In the genomic region with DNA sequence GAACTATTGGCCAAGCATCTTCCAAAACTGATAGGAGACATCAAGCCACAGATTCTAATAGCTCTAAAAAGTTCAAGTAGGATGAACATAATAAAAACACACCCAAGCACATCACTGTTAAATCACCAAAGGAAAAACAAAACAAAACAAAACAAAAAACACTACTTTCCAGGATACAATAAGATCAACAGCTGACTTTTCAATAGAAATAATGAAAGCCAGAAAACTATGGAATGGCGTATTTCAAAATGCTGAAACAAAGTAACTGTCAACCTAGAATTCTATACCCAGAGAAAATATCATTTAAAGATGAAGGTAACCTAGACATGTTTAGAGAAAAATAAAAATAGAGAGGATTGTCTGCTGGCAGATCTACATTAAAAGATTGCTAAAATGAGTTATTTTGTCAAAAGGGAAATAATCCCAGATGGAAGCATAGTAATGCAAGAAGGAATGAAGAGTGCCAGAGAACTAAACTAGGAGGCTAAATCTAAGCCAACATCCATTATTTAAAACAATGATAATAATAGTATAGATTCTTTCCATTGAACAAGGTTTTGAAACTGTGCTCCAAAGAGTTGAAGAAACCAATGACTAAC, we compare ENCODE assay signal across 1 cellular context.
A peak's percentile ranks its signal among the peaks of the same experiment; 100 is the strongest.
TF ChIP-seq lines count a peak whose summit lies in the region.

No MANE protein-coding gene starts in this region.

TF ChIP-seq in K562, 482 proteins besides CTCF, POLR2A, EP300 and RAD21 (continues in another document):
- TF ChIP-seq CEBPB (tag; IDR thresholded peaks at IDR 0.05) (no peak), ZNF507 (tag; conservative IDR thresholded peaks at IDR 0.05) (no peak), E2F4 (CRISPR knock-in tag; IDR thresholded peaks at IDR 0.05; ENCODE audit: low read depth) (no peak), ATF4 (CRISPR knock-in tag; IDR thresholded peaks at IDR 0.05) (no peak), ZNF668 (CRISPR knock-in tag; IDR thresholded peaks at IDR 0.05) (no peak), CBX1 (IDR thresholded peaks at IDR 0.05; ENCODE audit: low read depth) (peak; percentile 36; the same call in 1 of the 2 replicates), JUND (IDR thresholded peaks at IDR 0.05; ENCODE audit: borderline replicate concordance, low read depth, low read length) (no peak), JUND (tag; IDR thresholded peaks at IDR 0.05; ENCODE audit: borderline replicate concordance, low read depth, low read length) (no peak), MTA2 (IDR thresholded peaks at IDR 0.05; ENCODE audit: low read depth) (no peak), ETS1 (conservative IDR thresholded peaks at IDR 0.05; ENCODE audit: control insufficient read depth, low read depth, low read length) (no peak), ILK (tag; IDR thresholded peaks at IDR 0.05; ENCODE audit: borderline replicate concordance, low read depth) (no peak), CBX5 (IDR thresholded peaks at IDR 0.05; ENCODE audit: borderline replicate concordance, low read depth) (peak; percentile 78; the same call in 1 of the 2 replicates), MIER1 (IDR thresholded peaks at IDR 0.05; ENCODE audit: low read depth) (peak; percentile 69; the same call in 1 of the 2 replicates), NR0B1 (IDR thresholded peaks at IDR 0.05; ENCODE audit: partially characterized antibody) (no peak), CBX3 (IDR thresholded peaks at IDR 0.05; ENCODE audit: borderline replicate concordance in 1 of 2, low read length in 2 of 2) (peak in 1 of 2 experiments; percentile 99; a peak in 2 of 3 replicates), CCNT2 (IDR thresholded peaks at IDR 0.05; ENCODE audit: borderline replicate concordance, extremely low read depth, insufficient read length, low read depth, low read length) (no peak), MAFK (IDR thresholded peaks at IDR 0.05; ENCODE audit: low read length) (no peak), SNIP1 (IDR thresholded peaks at IDR 0.05; ENCODE audit: low read depth) (0 out of 2 replicates have a peak, but pooled peaks have one; percentile 10), ZFP1 (CRISPR knock-in tag; IDR thresholded peaks at IDR 0.05) (peak; percentile 83), RFX7 (CRISPR knock-in tag; IDR thresholded peaks at IDR 0.05) (no peak), TRIM28 (IDR thresholded peaks at IDR 0.05) (peak; percentile 100), NCOA6 (IDR thresholded peaks at IDR 0.05) (no peak), HCFC1 (IDR thresholded peaks at IDR 0.05; ENCODE audit: low read depth, low read length) (no peak), HDAC3 (IDR thresholded peaks at IDR 0.05; ENCODE audit: borderline replicate concordance, partially characterized antibody) (no peak), SPI1 (IDR thresholded peaks at IDR 0.05; ENCODE audit: borderline replicate concordance, low read depth, low read length) (no peak), HNRNPLL (IDR thresholded peaks at IDR 0.05; ENCODE audit: low read depth, low read length, poor library complexity, severe bottlenecking) (no peak), TFAM (CRISPR knock-in tag; conservative IDR thresholded peaks at IDR 0.05) (no peak), BHLHE40 (IDR thresholded peaks at IDR 0.05; ENCODE audit: low read length) (no peak), JUNB (CRISPR knock-in tag; conservative IDR thresholded peaks at IDR 0.05) (no peak), FOXK1 (CRISPR knock-in tag; IDR thresholded peaks at IDR 0.05; ENCODE audit: borderline replicate concordance) (no peak), PTRF (tag; IDR thresholded peaks at IDR 0.05) (no peak), ESRRB (CRISPR knock-in tag; IDR thresholded peaks at IDR 0.05; ENCODE audit: borderline replicate concordance) (no peak), DDX20 (tag; IDR thresholded peaks at IDR 0.05; ENCODE audit: low read depth) (no peak), RBM14 (IDR thresholded peaks at IDR 0.05; ENCODE audit: borderline replicate concordance, insufficient read depth, low read depth, low read length) (no peak), CHCHD3 (CRISPR knock-in tag; IDR thresholded peaks at IDR 0.05) (no peak), LEF1 (IDR thresholded peaks at IDR 0.05) (0 out of 2 replicates have a peak, but pooled peaks have one; percentile 21), ZMIZ1 (IDR thresholded peaks at IDR 0.05; ENCODE audit: low read depth in 2 of 2, low read length in 2 of 2) (no peak), FIP1L1 (IDR thresholded peaks at IDR 0.05; ENCODE audit: low read depth, low read length, poor library complexity, severe bottlenecking) (no peak)
- TF ChIP-seq, protein P1, sequence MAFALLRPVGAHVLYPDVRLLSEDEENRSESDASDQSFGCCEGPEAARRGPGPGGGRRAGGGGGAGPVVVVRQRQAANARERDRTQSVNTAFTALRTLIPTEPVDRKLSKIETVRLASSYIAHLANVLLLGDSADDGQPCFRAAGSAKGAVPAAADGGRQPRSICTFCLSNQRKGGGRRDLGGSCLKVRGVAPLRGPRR (CRISPR knock-in tag; IDR thresholded peaks at IDR 0.05) = no peak
- TF ChIP-seq, protein P2, sequence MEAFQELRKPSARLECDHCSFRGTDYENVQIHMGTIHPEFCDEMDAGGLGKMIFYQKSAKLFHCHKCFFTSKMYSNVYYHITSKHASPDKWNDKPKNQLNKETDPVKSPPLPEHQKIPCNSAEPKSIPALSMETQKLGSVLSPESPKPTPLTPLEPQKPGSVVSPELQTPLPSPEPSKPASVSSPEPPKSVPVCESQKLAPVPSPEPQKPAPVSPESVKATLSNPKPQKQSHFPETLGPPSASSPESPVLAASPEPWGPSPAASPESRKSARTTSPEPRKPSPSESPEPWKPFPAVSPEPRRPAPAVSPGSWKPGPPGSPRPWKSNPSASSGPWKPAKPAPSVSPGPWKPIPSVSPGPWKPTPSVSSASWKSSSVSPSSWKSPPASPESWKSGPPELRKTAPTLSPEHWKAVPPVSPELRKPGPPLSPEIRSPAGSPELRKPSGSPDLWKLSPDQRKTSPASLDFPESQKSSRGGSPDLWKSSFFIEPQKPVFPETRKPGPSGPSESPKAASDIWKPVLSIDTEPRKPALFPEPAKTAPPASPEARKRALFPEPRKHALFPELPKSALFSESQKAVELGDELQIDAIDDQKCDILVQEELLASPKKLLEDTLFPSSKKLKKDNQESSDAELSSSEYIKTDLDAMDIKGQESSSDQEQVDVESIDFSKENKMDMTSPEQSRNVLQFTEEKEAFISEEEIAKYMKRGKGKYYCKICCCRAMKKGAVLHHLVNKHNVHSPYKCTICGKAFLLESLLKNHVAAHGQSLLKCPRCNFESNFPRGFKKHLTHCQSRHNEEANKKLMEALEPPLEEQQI (IDR thresholded peaks at IDR 0.05) = peak; percentile 79
- TF ChIP-seq, protein P3, sequence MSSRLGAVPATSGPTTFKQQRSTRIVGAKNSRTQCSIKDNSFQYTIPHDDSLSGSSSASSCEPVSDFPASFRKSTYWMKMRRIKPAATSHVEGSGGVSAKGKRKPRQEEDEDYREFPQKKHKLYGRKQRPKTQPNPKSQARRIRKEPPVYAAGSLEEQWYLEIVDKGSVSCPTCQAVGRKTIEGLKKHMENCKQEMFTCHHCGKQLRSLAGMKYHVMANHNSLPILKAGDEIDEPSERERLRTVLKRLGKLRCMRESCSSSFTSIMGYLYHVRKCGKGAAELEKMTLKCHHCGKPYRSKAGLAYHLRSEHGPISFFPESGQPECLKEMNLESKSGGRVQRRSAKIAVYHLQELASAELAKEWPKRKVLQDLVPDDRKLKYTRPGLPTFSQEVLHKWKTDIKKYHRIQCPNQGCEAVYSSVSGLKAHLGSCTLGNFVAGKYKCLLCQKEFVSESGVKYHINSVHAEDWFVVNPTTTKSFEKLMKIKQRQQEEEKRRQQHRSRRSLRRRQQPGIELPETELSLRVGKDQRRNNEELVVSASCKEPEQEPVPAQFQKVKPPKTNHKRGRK (tag; IDR thresholded peaks at IDR 0.05) = peak; percentile 26; the same call in 1 of the 2 replicates
- TF ChIP-seq, protein P4, sequence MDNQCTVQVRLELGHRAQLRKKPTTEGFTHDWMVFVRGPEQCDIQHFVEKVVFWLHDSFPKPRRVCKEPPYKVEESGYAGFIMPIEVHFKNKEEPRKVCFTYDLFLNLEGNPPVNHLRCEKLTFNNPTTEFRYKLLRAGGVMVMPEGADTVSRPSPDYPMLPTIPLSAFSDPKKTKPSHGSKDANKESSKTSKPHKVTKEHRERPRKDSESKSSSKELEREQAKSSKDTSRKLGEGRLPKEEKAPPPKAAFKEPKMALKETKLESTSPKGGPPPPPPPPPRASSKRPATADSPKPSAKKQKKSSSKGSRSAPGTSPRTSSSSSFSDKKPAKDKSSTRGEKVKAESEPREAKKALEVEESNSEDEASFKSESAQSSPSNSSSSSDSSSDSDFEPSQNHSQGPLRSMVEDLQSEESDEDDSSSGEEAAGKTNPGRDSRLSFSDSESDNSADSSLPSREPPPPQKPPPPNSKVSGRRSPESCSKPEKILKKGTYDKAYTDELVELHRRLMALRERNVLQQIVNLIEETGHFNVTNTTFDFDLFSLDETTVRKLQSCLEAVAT (IDR thresholded peaks at IDR 0.05) = 0 out of 4 replicates have a peak, but pooled peaks of 1 of the 2 experiments have one; percentile 58
- TF ChIP-seq, protein P5, sequence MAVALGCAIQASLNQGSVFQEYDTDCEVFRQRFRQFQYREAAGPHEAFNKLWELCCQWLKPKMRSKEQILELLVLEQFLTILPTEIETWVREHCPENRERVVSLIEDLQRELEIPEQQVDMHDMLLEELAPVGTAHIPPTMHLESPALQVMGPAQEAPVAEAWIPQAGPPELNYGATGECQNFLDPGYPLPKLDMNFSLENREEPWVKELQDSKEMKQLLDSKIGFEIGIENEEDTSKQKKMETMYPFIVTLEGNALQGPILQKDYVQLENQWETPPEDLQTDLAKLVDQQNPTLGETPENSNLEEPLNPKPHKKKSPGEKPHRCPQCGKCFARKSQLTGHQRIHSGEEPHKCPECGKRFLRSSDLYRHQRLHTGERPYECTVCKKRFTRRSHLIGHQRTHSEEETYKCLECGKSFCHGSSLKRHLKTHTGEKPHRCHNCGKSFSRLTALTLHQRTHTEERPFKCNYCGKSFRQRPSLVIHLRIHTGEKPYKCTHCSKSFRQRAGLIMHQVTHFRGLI (CRISPR knock-in tag; IDR thresholded peaks at IDR 0.05) = no peak
- TF ChIP-seq, protein P6, sequence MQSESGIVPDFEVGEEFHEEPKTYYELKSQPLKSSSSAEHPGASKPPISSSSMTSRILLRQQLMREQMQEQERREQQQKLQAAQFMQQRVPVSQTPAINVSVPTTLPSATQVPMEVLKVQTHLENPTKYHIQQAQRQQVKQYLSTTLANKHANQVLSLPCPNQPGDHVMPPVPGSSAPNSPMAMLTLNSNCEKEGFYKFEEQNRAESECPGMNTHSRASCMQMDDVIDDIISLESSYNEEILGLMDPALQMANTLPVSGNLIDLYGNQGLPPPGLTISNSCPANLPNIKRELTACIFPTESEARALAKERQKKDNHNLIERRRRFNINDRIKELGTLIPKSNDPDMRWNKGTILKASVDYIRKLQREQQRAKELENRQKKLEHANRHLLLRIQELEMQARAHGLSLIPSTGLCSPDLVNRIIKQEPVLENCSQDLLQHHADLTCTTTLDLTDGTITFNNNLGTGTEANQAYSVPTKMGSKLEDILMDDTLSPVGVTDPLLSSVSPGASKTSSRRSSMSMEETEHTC (IDR thresholded peaks at IDR 0.05) = no peak
